2 cellular contexts compared by ENCODE assay signal in genomic region chr6:155709262-155709661, GRCh38.
TF ChIP-seq lines count a peak whose summit lies in the region.

No MANE protein-coding gene starts in this region.

TF ChIP-seq in GM23338, 12 proteins besides CTCF, POLR2A, EP300 and RAD21:
- TF ChIP-seq ZNF462 (CRISPR knock-in tag; IDR thresholded peaks at IDR 0.05) (no peak), POLR2AphosphoS5 (IDR thresholded peaks at IDR 0.05; ENCODE audit: low read depth) (no peak), STAT1 (IDR thresholded peaks at IDR 0.05; ENCODE audit: unreplicated experiment) (no peak), NANOG (IDR thresholded peaks at IDR 0.05; ENCODE audit: borderline replicate concordance) (no peak), EZH2 (IDR thresholded peaks at IDR 0.05; ENCODE audit: low read depth, unreplicated experiment) (no peak), ETS1 (IDR thresholded peaks at IDR 0.05) (no peak), CREB1 (CRISPR knock-in tag; IDR thresholded peaks at IDR 0.05; ENCODE audit: low read depth) (no peak), EZH2phosphoT487 (IDR thresholded peaks at IDR 0.05; ENCODE audit: unreplicated experiment) (no peak), ZNF114 (CRISPR knock-in tag; IDR thresholded peaks at IDR 0.05) (no peak), JUNB (IDR thresholded peaks at IDR 0.05; ENCODE audit: unreplicated experiment) (no peak), REST (IDR thresholded peaks at IDR 0.05; ENCODE audit: unreplicated experiment) (no peak), ZNF331 (CRISPR knock-in tag; IDR thresholded peaks at IDR 0.05; ENCODE audit: low read depth) (no peak)

TF ChIP-seq in K562, 482 proteins besides CTCF, POLR2A, EP300 and RAD21 (continued from another document):
- TF ChIP-seq NR2C2 (CRISPR knock-in tag; IDR thresholded peaks at IDR 0.05) (no peak), NR2C2 (tag; IDR thresholded peaks at IDR 0.05) (peak; percentile 56), CXXC5 (CRISPR knock-in tag; IDR thresholded peaks at IDR 0.05) (peak; percentile 47; the same call in 1 of the 2 replicates), ATF7 (IDR thresholded peaks at IDR 0.05) (no peak), CBFA2T3 (IDR thresholded peaks at IDR 0.05) (peak; percentile 24; the same call in 1 of the 2 replicates), MGA (IDR thresholded peaks at IDR 0.05) (0 out of 2 replicates have a peak, but pooled peaks have one; percentile 13), ZNF232 (CRISPR knock-in tag; IDR thresholded peaks at IDR 0.05) (no peak)
